In genomic region chr17:80778716-80779115, GRCh38 we compare ENCODE assay signal across 19 cellular contexts.
A peak's percentile ranks its signal among the peaks of the same experiment; 100 is the strongest.
DNase-seq lines count a peak whose midpoint lies in the region; TF ChIP-seq lines count a peak whose summit lies in the region.
"Had no signal": no experiment of that assay in that cellular context is flagged by ENCODE, and none has a peak within 500 bp of the region (broad histone marks: within the 10 kb centered on the region; RNA-seq: fewer than 3 reads in every experiment).

No MANE protein-coding gene starts in this region.

- WGBS in trophoblast cell (ENCODE audit: extremely low coverage, insufficient coverage, insufficient read length): no CpG with 5 or more reads among the region's 13 CpGs

- TF ChIP-seq CTCF in NB4 (IDR thresholded peaks at IDR 0.05; ENCODE audit: low read depth, low read length) (no peak), GM10266 (IDR thresholded peaks at IDR 0.05; ENCODE audit: control insufficient read depth, insufficient read depth, low read depth, missing control alignments) (no peak)

- peaks cover 29% of the 10 kb centered on the region for H3K36me3 Mint-ChIP-seq in activated naive CD4-positive, alpha-beta T cell treated with anti-CD3 and anti-CD28 coated beads for 36 hours (ENCODE audit: low read depth)
- H3K36me3 Mint-ChIP-seq in activated T-helper 2 cell treated with anti-CD3 and anti-CD28 coated beads, Interferon-gamma antibody, Interleukin-2, Interleukin-4, amounts not matched to agents 10 μg/mL and 5 μg/mL and 100 μg/mL, durations not matched to agents 14 hours and 24 hours and 36 hours (ENCODE audit: low read depth): peaks cover 50% of the 10 kb centered on the region

- peak overlapping the region; percentile 3 for H2AK5ac ChIP-seq in trophoblast cell (ENCODE audit: low read length)

- peaks cover 81% of the 10 kb centered on the region for H3K4me1 Mint-ChIP-seq in activated naive CD4-positive, alpha-beta T cell treated with anti-CD3 and anti-CD28 coated beads for 36 hours (ENCODE audit: low read depth)
- peaks cover 76% of the 10 kb centered on the region for H3K4me1 Mint-ChIP-seq in activated T-helper 2 cell treated with anti-CD3 and anti-CD28 coated beads, Interferon-gamma antibody, Interleukin-2, Interleukin-4, amounts not matched to agents 10 μg/mL and 5 μg/mL and 100 μg/mL, durations not matched to agents 14 hours and 24 hours and 36 hours (ENCODE audit: low read depth)

- no peak overlapping the region for H2BK5ac ChIP-seq in trophoblast cell (ENCODE audit: low read depth, low read length, poor library complexity)

- H3K18ac ChIP-seq in trophoblast cell (ENCODE audit: low read length): no peak overlapping the region

- peaks cover 1% of the 10 kb centered on the region for H3K9me3 Mint-ChIP-seq in activated naive CD4-positive, alpha-beta T cell treated with anti-CD3 and anti-CD28 coated beads for 36 hours
- no peaks in the 10 kb centered on the region for H3K9me3 Mint-ChIP-seq in activated T-helper 2 cell treated with anti-CD3 and anti-CD28 coated beads, Interferon-gamma antibody, Interleukin-2, Interleukin-4, amounts not matched to agents 10 μg/mL and 5 μg/mL and 100 μg/mL, durations not matched to agents 14 hours and 24 hours and 36 hours
- H3K9me3 Mint-ChIP-seq: CD4-positive, alpha-beta memory T cell had no signal

- H2BK120ac ChIP-seq in trophoblast cell (ENCODE audit: insufficient read depth, low read length, poor library complexity): no peak overlapping the region

- H3K23ac ChIP-seq in trophoblast cell (ENCODE audit: low read length): no peak overlapping the region

- CTCF ChIA-PET in activated naive CD4-positive, alpha-beta T cell treated with anti-CD3 and anti-CD28 coated beads for 36 hours (lab: Charles Lee): interaction anchor here (1.6 kb wide), 1 partner anchor 12 kb away, joined by 3 read pairs; no protein-coding TSS in a partner anchor

- H2AFZ ChIP-seq in trophoblast cell (ENCODE audit: insufficient read depth, low read length, poor library complexity): no peak overlapping the region

- H3K27ac Mint-ChIP-seq in activated naive CD4-positive, alpha-beta T cell treated with anti-CD3 and anti-CD28 coated beads for 36 hours: peak overlapping the region; percentile 68
- H3K27ac Mint-ChIP-seq in activated T-helper 2 cell treated with anti-CD3 and anti-CD28 coated beads, Interferon-gamma antibody, Interleukin-2, Interleukin-4, amounts not matched to agents 10 μg/mL and 5 μg/mL and 100 μg/mL, durations not matched to agents 14 hours and 24 hours and 36 hours: peak overlapping the region; percentile 47
- H3K27ac Mint-ChIP-seq: B cell had no signal

- DNase-seq in activated naive CD4-positive, alpha-beta T cell treated with anti-CD3 and anti-CD28 coated beads for 36 hours: no peak
- no peak for DNase-seq in activated naive CD4-positive, alpha-beta T cell treated with anti-CD3 and anti-CD28 coated beads, Interleukin-2, amount 50 U/mL, for 16 hours
- no peak for DNase-seq in NB4 (ENCODE audit: low read depth)
- no peak for DNase-seq in activated T-helper 2 cell treated with anti-CD3 and anti-CD28 coated beads, Interferon-gamma antibody, Interleukin-2, Interleukin-4, amounts not matched to agents 10 μg/mL and 5 μg/mL and 100 μg/mL, durations not matched to agents 14 hours and 24 hours and 36 hours (ENCODE audit: low spot score)
- DNase-seq in trophoblast cell: no peak
- DNase-seq in HAP-1 (ENCODE audit: low spot score in 2 of 2): no peak
- no peak for DNase-seq in GM10266 (ENCODE audit: extremely low spot score)
- no peak for DNase-seq in medulla oblongata (ENCODE audit: extremely low spot score)
- DNase-seq: CD4-positive, alpha-beta memory T cell; DMS79 treated with DMSO at 0.1 percent for 48 hours; GF-D8; KG1; MM.1S; NCI-H1105 treated with DMSO at 0.1 percent for 48 hours; NCI-H187; NCI-H446; NCI-H748 treated with DMSO at 0.1 percent for 48 hours had no signal

- in situ Hi-C loops in HAP-1 (cut with MboI; ENCODE audit: low sequenced_read_pairs): no loop called here

- H3K27me3 ChIP-seq in trophoblast cell (ENCODE audit: insufficient read depth, low read length) (no peaks in the 10 kb centered on the region), HAP-1 (ENCODE audit: low read depth) (no peaks in the 10 kb centered on the region)

- H3K4ac ChIP-seq in trophoblast cell (ENCODE audit: low read depth, low read length): no peak overlapping the region

- H4K12ac ChIP-seq in trophoblast cell (ENCODE audit: low read depth, low read length): no peak overlapping the region

- H3K27me3 Mint-ChIP-seq in activated naive CD4-positive, alpha-beta T cell treated with anti-CD3 and anti-CD28 coated beads for 36 hours (ENCODE audit: low read depth): no peaks in the 10 kb centered on the region
- no peaks in the 10 kb centered on the region for H3K27me3 Mint-ChIP-seq in activated T-helper 2 cell treated with anti-CD3 and anti-CD28 coated beads, Interferon-gamma antibody, Interleukin-2, Interleukin-4, amounts not matched to agents 10 μg/mL and 5 μg/mL and 100 μg/mL, durations not matched to agents 14 hours and 24 hours and 36 hours (ENCODE audit: low read depth)
- H3K27me3 Mint-ChIP-seq: B cell; CD4-positive, alpha-beta memory T cell had no signal

- H3K9me3 ChIP-seq in trophoblast cell (ENCODE audit: insufficient read depth, low read depth, low read length) (peaks cover 1% of the 10 kb centered on the region), HAP-1 (no peaks in the 10 kb centered on the region)

- TF ChIP-seq POLR2A in NB4 (IDR thresholded peaks at IDR 0.05; ENCODE audit: extremely low read depth, insufficient read length): no peak

- H3K4me3 Mint-ChIP-seq in activated naive CD4-positive, alpha-beta T cell treated with anti-CD3 and anti-CD28 coated beads for 36 hours: no peak overlapping the region
- no peak overlapping the region for H3K4me3 Mint-ChIP-seq in activated T-helper 2 cell treated with anti-CD3 and anti-CD28 coated beads, Interferon-gamma antibody, Interleukin-2, Interleukin-4, amounts not matched to agents 10 μg/mL and 5 μg/mL and 100 μg/mL, durations not matched to agents 14 hours and 24 hours and 36 hours (ENCODE audit: low read depth)
- H3K4me3 Mint-ChIP-seq: B cell had no signal

- no peak overlapping the region for H3K9ac ChIP-seq in trophoblast cell (ENCODE audit: low read length)

- H3K36me3 ChIP-seq in trophoblast cell (ENCODE audit: control insufficient read depth in 1 of 2, insufficient read depth in 2 of 2, low read length in 2 of 2) (peaks cover 0 to 2% of the 10 kb centered on the region in 2 experiments), HAP-1 (replicated peaks) (no peaks in the 10 kb centered on the region; the same call in 1 of the 2 replicates)

- H3K14ac ChIP-seq in trophoblast cell (ENCODE audit: low read length): no peak overlapping the region

- H3K79me2 ChIP-seq in trophoblast cell (ENCODE audit: control insufficient read depth, insufficient read depth, low read length, poor library complexity): peaks cover 1% of the 10 kb centered on the region

- no peak overlapping the region for H3K27ac ChIP-seq in trophoblast cell (ENCODE audit: low read depth, low read length)
- H3K27ac ChIP-seq: HL-60 had no signal

- H2BK12ac ChIP-seq in trophoblast cell (ENCODE audit: low read length): no peak overlapping the region

- H4K8ac ChIP-seq in trophoblast cell (ENCODE audit: low read depth, low read length): no peak overlapping the region

- H3K79me1 ChIP-seq in trophoblast cell (ENCODE audit: low read length): peaks cover 23% of the 10 kb centered on the region

- no peak overlapping the region for H3K4me2 ChIP-seq in trophoblast cell (ENCODE audit: low read length)

- H3K4me3 ChIP-seq in NB4 (ENCODE audit: low read depth, low read length): peak overlapping the region; percentile 51
- no peak overlapping the region for H3K4me3 ChIP-seq in trophoblast cell (ENCODE audit: low read depth, low read length)
- H3K4me3 ChIP-seq in HAP-1: no peak overlapping the region

- intact Hi-C loops in activated naive CD4-positive, alpha-beta T cell treated with anti-CD3 and anti-CD28 coated beads for 36 hours (cut with micrococcal nuclease): no loop called here
- intact Hi-C loops in activated T-helper 2 cell treated with anti-CD3 and anti-CD28 coated beads, Interferon-gamma antibody, Interleukin-2, Interleukin-4, amounts not matched to agents 10 μg/mL and 5 μg/mL and 100 μg/mL, durations not matched to agents 14 hours and 24 hours and 36 hours (cut with micrococcal nuclease): no loop called here

- H4K91ac ChIP-seq in trophoblast cell (ENCODE audit: low read depth, low read length): peak overlapping the region; percentile 23

- H3K4me1 ChIP-seq in trophoblast cell (ENCODE audit: control insufficient read depth in 1 of 2, insufficient read depth in 2 of 2, low read length in 2 of 2) (peaks cover 40 to 47% of the 10 kb centered on the region in 2 experiments), HAP-1 (no peaks in the 10 kb centered on the region)
